ENCODE assay signal across 10 cellular contexts in genomic region chr12:105352049-105352448, GRCh38.
A peak's percentile ranks its signal among the peaks of the same experiment; 100 is the strongest.
DNase-seq lines count a peak whose midpoint lies in the region; ATAC-seq and TF ChIP-seq lines count a peak whose summit lies in the region.
"Had no signal": no experiment of that assay in that cellular context is flagged by ENCODE, and none has a peak within 500 bp of the region (broad histone marks: within the 10 kb centered on the region; RNA-seq: fewer than 3 reads in every experiment).

No MANE protein-coding gene starts in this region.

- H3K36me3 ChIP-seq in KOPT-K1 (ENCODE audit: insufficient read depth, low read length) = peaks cover 11% of the 10 kb centered on the region

- no peaks in the 10 kb centered on the region for H3K9me3 ChIP-seq in KOPT-K1 (ENCODE audit: insufficient read depth, low read length, poor library complexity, severe bottlenecking)

- ATAC-seq in GM19023 (IDR thresholded peaks at IDR 0.05; ENCODE audit: unreplicated experiment) (peak; percentile 89), HG02763 (IDR thresholded peaks at IDR 0.05; ENCODE audit: unreplicated experiment) (peak; percentile 80)

- DNase-seq in LoVo (ENCODE audit: low spot score) = no peak
- DNase-seq in DMS 273 (lab: John Stamatoyannopoulos, UW; ENCODE audit: unreplicated experiment) = no peak
- no peak for DNase-seq in SHP77 treated with DMSO at 0.1 percent for 48 hours (lab: John Stamatoyannopoulos, UW)
- DNase-seq in NCI-H1048 (lab: John Stamatoyannopoulos, UW) = no peak
- DNase-seq: head of caudate nucleus, NCI-H524 treated with DMSO at 0.1 percent for 48 hours had no signal

- no peak for TF ChIP-seq CTCF in 22Rv1 (IDR thresholded peaks at IDR 0.05)

- H3K27ac ChIP-seq in 22Rv1 = 0 out of 2 replicates have a peak overlapping the region, but pooled peaks have one; percentile 54
- peak overlapping the region; percentile 38 for H3K27ac ChIP-seq in KOPT-K1 (ENCODE audit: low read depth, low read length, poor library complexity, severe bottlenecking)
